Comparison of ENCODE assay signal across 15 cellular contexts in the genomic region with DNA sequence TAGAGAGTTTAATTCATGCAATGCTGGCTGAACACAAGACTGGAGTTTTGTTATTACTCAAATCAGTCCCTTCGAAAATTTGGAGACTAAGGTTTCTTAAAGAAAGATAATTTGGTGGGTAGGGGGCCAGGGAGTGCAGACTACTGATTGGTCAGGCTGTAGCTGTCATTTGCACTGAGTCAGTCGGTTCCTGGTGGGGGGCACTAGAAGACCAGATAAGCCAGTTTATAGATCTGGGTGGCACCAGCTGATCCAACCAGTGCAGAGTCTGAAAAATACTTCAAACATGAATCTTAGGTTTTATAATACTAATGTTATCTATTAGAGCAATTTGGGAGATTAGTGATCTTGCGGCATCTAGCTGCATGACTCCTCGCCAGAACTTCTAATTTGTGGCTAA.
DNase-seq lines count a peak whose midpoint lies in the region; ATAC-seq and TF ChIP-seq lines count a peak whose summit lies in the region.
"Had no signal": no experiment of that assay in that cellular context is flagged by ENCODE, and none has a peak within 500 bp of the region (broad histone marks: within the 10 kb centered on the region; RNA-seq: fewer than 3 reads in every experiment).

No MANE protein-coding gene starts in this region.

- H3K9me3 Mint-ChIP-seq in Calu3 (ENCODE audit: low read depth, unreplicated experiment) = no peaks in the 10 kb centered on the region

- in situ Hi-C loops in Panc1 (cut with HindIII; ENCODE audit: low pct_unique_long_range_greater_than_20kb, low sequenced_read_pairs) = no loop called here

- BruUV-seq in Calu3 (replicated peaks; lab: Mats Ljungman, UMichigan) (no TSS peak), Panc1 (replicated peaks; lab: Mats Ljungman, UMichigan) (no TSS peak)

- no peak overlapping the region; the same call in 1 of the 2 replicates for H3K27ac ChIP-seq in Panc1 (ENCODE audit: low read length)
- H3K27ac ChIP-seq: C4-2B had no signal

- CTCF ChIA-PET in Calu3 (lab: Charles Lee) = interaction anchor here (0.7 kb wide), 1 partner anchor 519 kb away, joined by 3 read pairs; no protein-coding TSS in a partner anchor
- CTCF ChIA-PET in Panc1 (lab: Charles Lee) = no interaction called here

- no peaks in the 10 kb centered on the region for H3K4me1 Mint-ChIP-seq in Calu3 (ENCODE audit: low read depth, unreplicated experiment)
- H3K4me1 Mint-ChIP-seq: CD4-positive, alpha-beta memory T cell; IgD-negative memory B cell had no signal

- H3K9me3 ChIP-seq in Panc1 (ENCODE audit: control insufficient read depth, insufficient read depth, low read depth, low read length) = no peaks in the 10 kb centered on the region
- H3K9me3 ChIP-seq: BE2C had no signal

- TF ChIP-seq CTCF in Calu3 (IDR thresholded peaks at IDR 0.05; ENCODE audit: unreplicated experiment) (no peak), Panc1 (IDR thresholded peaks at IDR 0.05) (peak; percentile 18)

- H3K36me3 Mint-ChIP-seq in Calu3 (ENCODE audit: insufficient read depth, unreplicated experiment) = no peaks in the 10 kb centered on the region
- H3K36me3 Mint-ChIP-seq: CD4-positive, alpha-beta memory T cell had no signal

- H3K4me3 ChIP-seq in Panc1 (ENCODE audit: low read depth in 2 of 2, low read length in 2 of 2) = no peak overlapping the region

- H3K27me3 Mint-ChIP-seq in Calu3 (ENCODE audit: unreplicated experiment) = no peaks in the 10 kb centered on the region
- H3K27me3 Mint-ChIP-seq: CD4-positive, alpha-beta memory T cell; IgD-negative memory B cell had no signal

- DNase-seq in Calu3 (peak; percentile 17), HK-2 (ENCODE audit: unreplicated experiment) (peak; percentile 5), Panc1 (ENCODE audit: low read depth, low spot score) (no peak), left lobe of liver (ENCODE audit: low spot score) (no peak)
- DNase-seq in activated naive CD4-positive, alpha-beta T cell (lab: John Stamatoyannopoulos, UW) = no peak
- no peak for DNase-seq in activated effector memory CD4-positive, alpha-beta T cell treated with Interleukin-2 at 50 U/mL for 16 hours
- DNase-seq: ACHN; BE2C; CD4-positive, alpha-beta memory T cell; DND-41; GDM1; HCEC 1CT had no signal

- no peak; the same call in 1 of the 2 replicates for ATAC-seq in Panc1
- peak; percentile 49 for ATAC-seq in left lobe of liver
- no peak for ATAC-seq in HG03280 (IDR thresholded peaks at IDR 0.05; ENCODE audit: unreplicated experiment)

- H3K4me3 Mint-ChIP-seq in Calu3 (ENCODE audit: low read depth, unreplicated experiment) = no peak overlapping the region
- H3K4me3 Mint-ChIP-seq: CD4-positive, alpha-beta memory T cell; IgD-negative memory B cell had no signal

- intact Hi-C loops in Calu3 (cut with micrococcal nuclease; ENCODE audit: unreplicated experiment) = loop anchor here (5.0 kb wide), 1 partner anchor 458 kb away; no protein-coding TSS in a partner anchor
- intact Hi-C loops in Panc1 (cut with micrococcal nuclease; ENCODE audit: unreplicated experiment) = loop anchor here (10.0 kb wide), 1 partner anchor 460 kb away; no protein-coding TSS in a partner anchor

- no peaks in the 10 kb centered on the region for H3K27me3 ChIP-seq in Panc1 (ENCODE audit: control insufficient read depth, insufficient read depth, low read length)
- H3K27me3 ChIP-seq: BE2C had no signal

- no peak overlapping the region for H3K27ac Mint-ChIP-seq in Calu3 (ENCODE audit: unreplicated experiment)
- H3K27ac Mint-ChIP-seq: CD4-positive, alpha-beta memory T cell; IgD-negative memory B cell had no signal

- H3K36me3 ChIP-seq in Panc1 (ENCODE audit: control insufficient read depth, insufficient read depth, low read length) = no peaks in the 10 kb centered on the region
- H3K36me3 ChIP-seq: BE2C had no signal

- H3K4me1 ChIP-seq in Panc1 (ENCODE audit: control insufficient read depth, insufficient read depth, low read length) = no peaks in the 10 kb centered on the region
- H3K4me1 ChIP-seq: BE2C had no signal

- POLR2A ChIA-PET in Panc1 (lab: Charles Lee) = interaction anchor here (0.6 kb wide), 1 partner anchor 36 kb away, joined by 4 read pairs; no protein-coding TSS in a partner anchor

Comparison
In these comparisons a context has a peak if more than half of its experiments do, and no peak if none do; other contexts are left out.
1. DNase-seq: peak in Calu3 (single experiment) and HK-2 (single experiment); none in Panc1 (single experiment), left lobe of liver (single experiment), activated naive CD4-positive, alpha-beta T cell (0 of 4) and activated effector memory CD4-positive, alpha-beta T cell treated with Interleukin-2 at 50 U/mL for 16 hours (single experiment).